ENCODE assay signal across 10 cellular contexts in the genomic region with DNA sequence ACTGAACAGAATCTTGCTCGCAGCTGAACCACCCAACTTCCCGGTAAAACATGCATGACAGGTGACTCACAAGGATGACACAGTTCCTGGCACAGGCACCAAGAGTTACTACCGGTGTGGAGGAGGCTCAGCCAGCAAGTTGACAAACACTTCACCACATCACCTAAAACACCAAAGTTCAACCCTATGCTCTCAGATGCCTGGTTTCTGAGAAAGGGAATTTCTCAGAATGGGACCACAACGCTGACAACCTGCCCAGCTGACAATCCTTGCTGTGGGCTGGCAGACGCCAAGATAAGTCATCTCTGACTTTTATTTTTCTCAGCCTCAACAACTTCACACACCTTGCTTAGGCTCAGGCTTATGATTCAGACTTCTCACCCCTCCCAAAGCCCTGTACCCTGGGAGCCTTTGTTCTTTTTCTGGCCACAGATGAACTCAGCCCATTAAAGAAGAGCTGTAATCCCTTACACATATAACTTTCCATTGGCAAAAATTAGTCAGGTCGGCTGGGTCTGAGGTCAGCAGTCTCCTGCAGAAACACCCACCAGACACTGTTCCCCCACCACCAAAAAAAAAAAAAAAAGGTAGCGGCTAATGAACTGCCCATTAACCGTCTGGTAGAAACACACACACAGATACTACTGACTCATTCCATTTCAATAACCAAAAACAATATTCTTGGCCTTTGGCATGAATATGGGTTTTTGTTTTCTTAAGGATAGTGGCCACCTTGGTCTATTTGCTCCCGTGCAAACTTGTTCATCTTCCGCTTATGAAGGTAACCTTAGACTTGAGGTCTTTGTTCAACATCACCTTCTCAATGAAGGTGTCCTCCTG. TPM values are rescaled to one million over a fixed set of nuclear protein-coding genes. Genes with fewer than 3 reads are reported as not detected.
DNase-seq lines count a peak whose midpoint lies in the region; ATAC-seq and FAIRE-seq lines count a peak whose summit lies in the region.
"Had no signal": no experiment of that assay in that cellular context is flagged by ENCODE, and none has a peak within 500 bp of the region (broad histone marks: within the 10 kb centered on the region; RNA-seq: fewer than 3 reads in every experiment).

No MANE protein-coding gene starts in this region.

- peak overlapping the region; percentile 37 for H3K4me3 Mint-ChIP-seq in activated CD8-positive, alpha-beta memory T cell treated with anti-CD3 and anti-CD28 coated beads, Interleukin-2, amount 10 ng/mL, durations not matched to agents 7 days and 5 days
- H3K4me3 Mint-ChIP-seq: brain had no signal

- CTCF ChIA-PET in activated CD8-positive, alpha-beta memory T cell treated with anti-CD3 and anti-CD28 coated beads, Interleukin-2, amount 10 ng/mL, durations not matched to agents 7 days and 5 days (lab: Charles Lee): interaction anchor here (0.7 to 4.0 kb wide), 6 partner anchors 9 to 141 kb away, joined by 3 to 18 read pairs (median 3); a partner anchor contains a TSS

- H2AFZ ChIP-seq in ACC112 (ENCODE audit: low read length, unreplicated experiment): no peak overlapping the region

- H3K36me3 ChIP-seq in ACC112 (ENCODE audit: insufficient read depth, low read length): no peaks in the 10 kb centered on the region

- no peaks in the 10 kb centered on the region for H3K27me3 ChIP-seq in ACC112 (ENCODE audit: insufficient read depth, low read length)

- peaks cover 23% of the 10 kb centered on the region for H3K36me3 Mint-ChIP-seq in activated CD8-positive, alpha-beta memory T cell treated with anti-CD3 and anti-CD28 coated beads, Interleukin-2, amount 10 ng/mL, durations not matched to agents 7 days and 5 days

- peak; percentile 93 for ATAC-seq in activated CD8-positive, alpha-beta memory T cell treated with anti-CD3 and anti-CD28 coated beads, Interleukin-2, amount 10 ng/mL, durations not matched to agents 7 days and 5 days
- ATAC-seq in HG03521 (IDR thresholded peaks at IDR 0.05; ENCODE audit: unreplicated experiment): no peak

- H3K27ac Mint-ChIP-seq in activated CD8-positive, alpha-beta memory T cell treated with anti-CD3 and anti-CD28 coated beads, Interleukin-2, amount 10 ng/mL, durations not matched to agents 7 days and 5 days: peak overlapping the region; percentile 80

- peak; percentile 51 for DNase-seq in HTR-8/SVneo (ENCODE audit: insufficient read length, low spot score)
- peak; percentile 92 for DNase-seq in activated CD8-positive, alpha-beta memory T cell treated with anti-CD3 and anti-CD28 coated beads, Interleukin-2, amount 10 ng/mL, durations not matched to agents 7 days and 5 days
- peak; percentile 25 for DNase-seq in fibroblast of peridontal ligament (ENCODE audit: extremely low read depth)
- peak; percentile 52 to 84 (median 64) for DNase-seq in stimulated activated CD4-positive, alpha-beta T cell treated with anti-CD3 and anti-CD28 coated beads, TNF-alpha, amount 100 ng/mL, for 48 hours (ENCODE audit: low read depth in 3 of 3)
- DNase-seq in NOMO-1 treated with DMSO at 0.1 percent for 48 hours (lab: John Stamatoyannopoulos, UW; ENCODE audit: unreplicated experiment): no peak
- DNase-seq in middle frontal gyrus (ENCODE audit: extremely low spot score, low spot score): no peak

- no peaks in the 10 kb centered on the region for H3K79me2 ChIP-seq in ACC112 (ENCODE audit: control insufficient read depth, insufficient read depth, low read length, unreplicated experiment)

- peaks cover 43% of the 10 kb centered on the region for H3K4me1 Mint-ChIP-seq in activated CD8-positive, alpha-beta memory T cell treated with anti-CD3 and anti-CD28 coated beads, Interleukin-2, amount 10 ng/mL, durations not matched to agents 7 days and 5 days
- H3K4me1 Mint-ChIP-seq: brain had no signal

- peaks cover 4% of the 10 kb centered on the region for H3K9me3 Mint-ChIP-seq in activated CD8-positive, alpha-beta memory T cell treated with anti-CD3 and anti-CD28 coated beads, Interleukin-2, amount 10 ng/mL, durations not matched to agents 7 days and 5 days (ENCODE audit: low read depth)

- H3K27me3 Mint-ChIP-seq in activated CD8-positive, alpha-beta memory T cell treated with anti-CD3 and anti-CD28 coated beads, Interleukin-2, amount 10 ng/mL, durations not matched to agents 7 days and 5 days: peaks cover 8% of the 10 kb centered on the region
- H3K27me3 Mint-ChIP-seq: brain had no signal

- H3K4me3 ChIP-seq in ACC112 (ENCODE audit: low read depth, low read length): peak overlapping the region; percentile 20; the same call in 1 of the 2 replicates

- peak; percentile 65 for FAIRE-seq in HTR-8/SVneo (lab: Jason Lieb, UNC)

- H3K4me1 ChIP-seq in ACC112 (ENCODE audit: control insufficient read depth, insufficient read depth, low read length, unreplicated experiment): peaks cover 30% of the 10 kb centered on the region

- peak overlapping the region; percentile 78 for H3K27ac ChIP-seq in ACC112 (ENCODE audit: low read depth, low read length)
- H3K27ac ChIP-seq: C4-2B had no signal

RNA-seq across cellular contexts. Expression of a gene that starts 10.8 kb away (rescaled TPM):
- total RNA-seq in activated CD8-positive, alpha-beta memory T cell treated with anti-CD3 and anti-CD28 coated beads, Interleukin-2, amount 10 ng/mL, durations not matched to agents 7 days and 5 days: 10 to 100 TPM; 18.8 to 20.5 TPM

Comparison
In these comparisons a context has a peak if more than half of its experiments do, and no peak if none do; other contexts are left out.
1. DNase-seq: peak in HTR-8/SVneo (single experiment), activated CD8-positive, alpha-beta memory T cell treated with anti-CD3 and anti-CD28 coated beads, Interleukin-2, amount 10 ng/mL, durations not matched to agents 7 days and 5 days (single experiment), fibroblast of peridontal ligament (single experiment) and stimulated activated CD4-positive, alpha-beta T cell treated with anti-CD3 and anti-CD28 coated beads, TNF-alpha, amount 100 ng/mL, for 48 hours (3 of 3); none in NOMO-1 treated with DMSO at 0.1 percent for 48 hours (single experiment) and middle frontal gyrus (single experiment).